In the genomic region with DNA sequence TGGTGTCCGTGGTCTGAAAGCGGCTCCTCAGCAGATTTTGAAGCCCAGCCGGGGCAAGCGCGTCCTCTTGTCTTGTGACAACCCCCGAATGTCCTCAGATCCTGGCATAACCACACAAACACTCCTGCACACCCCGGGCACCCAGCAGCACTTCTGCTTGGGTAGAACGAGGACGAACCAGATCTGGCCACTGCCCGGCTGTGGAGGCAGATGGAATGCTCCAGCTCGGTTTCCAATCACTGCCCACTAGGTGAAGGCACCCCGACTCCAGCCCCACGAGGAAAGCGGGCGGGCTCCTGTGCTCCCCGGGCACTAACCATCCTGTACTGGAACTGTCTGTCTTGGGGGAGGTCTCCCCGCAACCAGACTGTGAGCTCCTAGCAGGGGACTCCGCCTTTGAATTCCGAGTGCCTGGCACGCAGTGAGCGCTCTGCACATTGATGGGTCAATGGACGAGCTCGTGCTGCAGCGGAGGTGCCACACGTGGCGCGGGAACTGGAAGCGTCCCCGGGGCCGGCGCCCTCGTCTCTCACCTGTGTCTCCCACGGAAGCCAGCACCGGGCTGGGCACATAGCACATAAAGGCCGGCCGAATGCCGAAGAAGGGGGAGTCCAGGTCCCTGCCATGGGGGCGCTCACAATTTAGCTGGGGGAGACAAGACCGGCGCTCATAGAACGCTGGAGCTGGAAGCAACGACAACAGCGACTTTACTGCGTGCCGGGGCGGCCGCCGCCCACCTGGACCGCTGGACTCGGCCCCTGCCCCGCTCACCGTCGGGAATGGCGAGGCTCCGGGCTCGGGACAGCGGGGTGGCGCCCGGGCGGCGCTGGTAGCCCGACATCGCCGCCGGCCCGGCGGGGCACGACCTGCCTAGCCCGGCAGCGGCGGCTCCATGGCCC, we compare ENCODE assay signal across 1 cellular context.
A peak's percentile ranks its signal among the peaks of the same experiment; 100 is the strongest.
TF ChIP-seq lines count a peak whose summit lies in the region.

No MANE protein-coding gene starts in this region.

TF ChIP-seq in HepG2, 621 proteins besides CTCF, POLR2A, EP300 and RAD21 (continued from another document and continues in another):
- TF ChIP-seq SNAPC2 (CRISPR knock-in tag; IDR thresholded peaks at IDR 0.05), result no peak
- TF ChIP-seq KMT2B (CRISPR knock-in tag; IDR thresholded peaks at IDR 0.05), result no peak
- TF ChIP-seq ZNF557 (CRISPR knock-in tag; IDR thresholded peaks at IDR 0.05), result 0 out of 2 replicates have a peak, but pooled peaks have one; percentile 59
- no peak for TF ChIP-seq ARID5B (CRISPR knock-in tag; IDR thresholded peaks at IDR 0.05)
- TF ChIP-seq ELF3 (CRISPR knock-in tag; IDR thresholded peaks at IDR 0.05), result no peak
- TF ChIP-seq ZSCAN12 (CRISPR knock-in tag; IDR thresholded peaks at IDR 0.05), result peak; percentile 68; the same call in 1 of the 2 replicates
- TF ChIP-seq ZNF644 (CRISPR knock-in tag; IDR thresholded peaks at IDR 0.05; ENCODE audit: low read depth), result no peak
- no peak for TF ChIP-seq NFIC (IDR thresholded peaks at IDR 0.05; ENCODE audit: low read length)
- TF ChIP-seq SP4 (CRISPR knock-in tag; IDR thresholded peaks at IDR 0.05), result no peak
- peak; percentile 91 for TF ChIP-seq ZBTB43 (CRISPR knock-in tag; conservative IDR thresholded peaks at IDR 0.05)
- peak; percentile 79; the same call in 1 of the 2 replicates for TF ChIP-seq NRL (CRISPR knock-in tag; IDR thresholded peaks at IDR 0.05; ENCODE audit: borderline replicate concordance)
- TF ChIP-seq ZNF629 (CRISPR knock-in tag; conservative IDR thresholded peaks at IDR 0.05), result 0 out of 2 replicates have a peak, but pooled peaks have one; percentile 11
- TF ChIP-seq FOXK1 (CRISPR knock-in tag; IDR thresholded peaks at IDR 0.05; ENCODE audit: borderline replicate concordance, low read depth), result no peak
- TF ChIP-seq PTBP1 (IDR thresholded peaks at IDR 0.05; ENCODE audit: low read depth, low read length, poor library complexity, severe bottlenecking), result peak; percentile 50
- TF ChIP-seq TFDP2 (CRISPR knock-in tag; IDR thresholded peaks at IDR 0.05), result peak; percentile 45; the same call in 1 of the 2 replicates
- TF ChIP-seq BHLHE40 (IDR thresholded peaks at IDR 0.05; ENCODE audit: low read length), result peak; percentile 26; the same call in 1 of the 2 replicates
- TF ChIP-seq ZNF709 (CRISPR knock-in tag; IDR thresholded peaks at IDR 0.05), result no peak; the same call in 1 of the 2 replicates
- 0 out of 2 replicates have a peak, but pooled peaks have one; percentile 26 for TF ChIP-seq GPN1 (CRISPR knock-in tag; IDR thresholded peaks at IDR 0.05; ENCODE audit: borderline replicate concordance)
- TF ChIP-seq, protein P1, sequence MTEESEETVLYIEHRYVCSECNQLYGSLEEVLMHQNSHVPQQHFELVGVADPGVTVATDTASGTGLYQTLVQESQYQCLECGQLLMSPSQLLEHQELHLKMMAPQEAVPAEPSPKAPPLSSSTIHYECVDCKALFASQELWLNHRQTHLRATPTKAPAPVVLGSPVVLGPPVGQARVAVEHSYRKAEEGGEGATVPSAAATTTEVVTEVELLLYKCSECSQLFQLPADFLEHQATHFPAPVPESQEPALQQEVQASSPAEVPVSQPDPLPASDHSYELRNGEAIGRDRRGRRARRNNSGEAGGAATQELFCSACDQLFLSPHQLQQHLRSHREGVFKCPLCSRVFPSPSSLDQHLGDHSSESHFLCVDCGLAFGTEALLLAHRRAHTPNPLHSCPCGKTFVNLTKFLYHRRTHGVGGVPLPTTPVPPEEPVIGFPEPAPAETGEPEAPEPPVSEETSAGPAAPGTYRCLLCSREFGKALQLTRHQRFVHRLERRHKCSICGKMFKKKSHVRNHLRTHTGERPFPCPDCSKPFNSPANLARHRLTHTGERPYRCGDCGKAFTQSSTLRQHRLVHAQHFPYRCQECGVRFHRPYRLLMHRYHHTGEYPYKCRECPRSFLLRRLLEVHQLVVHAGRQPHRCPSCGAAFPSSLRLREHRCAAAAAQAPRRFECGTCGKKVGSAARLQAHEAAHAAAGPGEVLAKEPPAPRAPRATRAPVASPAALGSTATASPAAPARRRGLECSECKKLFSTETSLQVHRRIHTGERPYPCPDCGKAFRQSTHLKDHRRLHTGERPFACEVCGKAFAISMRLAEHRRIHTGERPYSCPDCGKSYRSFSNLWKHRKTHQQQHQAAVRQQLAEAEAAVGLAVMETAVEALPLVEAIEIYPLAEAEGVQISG (CRISPR knock-in tag; IDR thresholded peaks at IDR 0.05), result 0 out of 2 replicates have a peak, but pooled peaks have one; percentile 3
- 0 out of 2 replicates have a peak, but pooled peaks have one; percentile 36 for TF ChIP-seq ZBTB38 (CRISPR knock-in tag; IDR thresholded peaks at IDR 0.05)
- peak; percentile 92 for TF ChIP-seq ZNF552 (CRISPR knock-in tag; IDR thresholded peaks at IDR 0.05; ENCODE audit: borderline replicate concordance)
- peak; percentile 76 for TF ChIP-seq ZNF782 (CRISPR knock-in tag; IDR thresholded peaks at IDR 0.05; ENCODE audit: borderline replicate concordance)
- TF ChIP-seq ZNF501 (CRISPR knock-in tag; IDR thresholded peaks at IDR 0.05), result no peak; the same call in 1 of the 2 replicates
- peak; percentile 83; the same call in 1 of the 2 replicates for TF ChIP-seq ZNF766 (CRISPR knock-in tag; IDR thresholded peaks at IDR 0.05; ENCODE audit: borderline replicate concordance)
- TF ChIP-seq ATAD3A (CRISPR knock-in tag; IDR thresholded peaks at IDR 0.05), result no peak
- TF ChIP-seq ZNF101 (CRISPR knock-in tag; IDR thresholded peaks at IDR 0.05; ENCODE audit: borderline replicate concordance, low read depth), result no peak
- TF ChIP-seq, protein P2, sequence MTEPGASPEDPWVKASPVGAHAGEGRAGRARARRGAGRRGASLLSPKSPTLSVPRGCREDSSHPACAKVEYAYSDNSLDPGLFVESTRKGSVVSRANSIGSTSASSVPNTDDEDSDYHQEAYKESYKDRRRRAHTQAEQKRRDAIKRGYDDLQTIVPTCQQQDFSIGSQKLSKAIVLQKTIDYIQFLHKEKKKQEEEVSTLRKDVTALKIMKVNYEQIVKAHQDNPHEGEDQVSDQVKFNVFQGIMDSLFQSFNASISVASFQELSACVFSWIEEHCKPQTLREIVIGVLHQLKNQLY (CRISPR knock-in tag; IDR thresholded peaks at IDR 0.05), result 0 out of 2 replicates have a peak, but pooled peaks have one; percentile 16
- TF ChIP-seq ZNF232 (CRISPR knock-in tag; IDR thresholded peaks at IDR 0.05; ENCODE audit: borderline replicate concordance), result peak; percentile 80; the same call in 1 of the 2 replicates
- no peak for TF ChIP-seq HDAC6 (IDR thresholded peaks at IDR 0.05; ENCODE audit: low read depth, low read length)
- 0 out of 2 replicates have a peak, but pooled peaks have one; percentile 62 for TF ChIP-seq MTF1 (CRISPR knock-in tag; IDR thresholded peaks at IDR 0.05)
- TF ChIP-seq SRSF9 (IDR thresholded peaks at IDR 0.05; ENCODE audit: borderline replicate concordance, insufficient read depth, low read depth, low read length, poor library complexity, severe bottlenecking), result no peak
- TF ChIP-seq BRF2 (CRISPR knock-in tag; IDR thresholded peaks at IDR 0.05), result no peak
- no peak for TF ChIP-seq SNRNP70 (IDR thresholded peaks at IDR 0.05; ENCODE audit: low read depth, low read length)
- peak; percentile 61; the same call in 1 of the 2 replicates for TF ChIP-seq DZIP1 (CRISPR knock-in tag; IDR thresholded peaks at IDR 0.05)
- TF ChIP-seq ATF4 (CRISPR knock-in tag; IDR thresholded peaks at IDR 0.05), result no peak; a peak in 1 of 4 replicates
- TF ChIP-seq ZNF256 (CRISPR knock-in tag; conservative IDR thresholded peaks at IDR 0.05), result 0 out of 2 replicates have a peak, but pooled peaks have one; percentile 32
- peak; percentile 59; the same call in 1 of the 2 replicates for TF ChIP-seq ZNF879 (CRISPR knock-in tag; IDR thresholded peaks at IDR 0.05)
- TF ChIP-seq PBX3 (CRISPR knock-in tag; IDR thresholded peaks at IDR 0.05; ENCODE audit: borderline replicate concordance), result peak; percentile 58; the same call in 1 of the 2 replicates
- TF ChIP-seq ZNF333 (CRISPR knock-in tag; IDR thresholded peaks at IDR 0.05; ENCODE audit: borderline replicate concordance), result no peak
- no peak for TF ChIP-seq ZBTB3 (CRISPR knock-in tag; IDR thresholded peaks at IDR 0.05; ENCODE audit: borderline replicate concordance, low read depth)
- no peak for TF ChIP-seq HMG20B (CRISPR knock-in tag; conservative IDR thresholded peaks at IDR 0.05)
